ENCODE assay signal across 10 cellular contexts in the genomic region with DNA sequence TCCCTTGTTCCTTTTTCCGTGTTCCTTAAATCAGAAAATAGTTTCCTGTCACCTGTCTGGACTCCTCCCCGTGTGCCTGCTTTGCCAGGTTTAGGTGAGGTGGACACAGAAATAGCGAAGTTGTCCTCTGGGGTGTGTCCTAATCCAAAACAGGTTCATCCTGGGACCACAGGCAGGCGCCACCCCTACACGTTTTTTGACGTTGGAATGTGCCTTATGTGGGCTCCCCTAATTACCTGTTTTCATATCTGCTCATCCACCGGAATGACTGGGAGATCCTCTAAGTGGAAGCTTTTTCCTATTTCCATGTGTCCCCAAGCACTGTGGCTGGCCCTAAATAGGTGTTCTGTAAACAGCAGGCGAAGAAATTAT. TPM values are rescaled to one million over a fixed set of nuclear protein-coding genes. Genes with fewer than 3 reads are reported as not detected.
DNase-seq lines count a peak whose midpoint lies in the region; ATAC-seq and TF ChIP-seq lines count a peak whose summit lies in the region.
"Had no signal": no experiment of that assay in that cellular context is flagged by ENCODE, and none has a peak within 500 bp of the region (broad histone marks: within the 10 kb centered on the region; RNA-seq: fewer than 3 reads in every experiment).

No MANE protein-coding gene starts in this region.

- CTCF ChIA-PET in CD4-positive, alpha-beta memory T cell (lab: Charles Lee; ENCODE audit: partially characterized antibody) = interaction anchor here (1.2 kb wide), 1 partner anchor 49 kb away, joined by 4 read pairs; a partner anchor contains a TSS

- intact Hi-C loops in CD4-positive, alpha-beta memory T cell (cut with micrococcal nuclease) = loop anchor here (1.0 to 2.0 kb wide), 2 partner anchors 49 to 208 kb away; a partner anchor contains a TSS

- peaks cover 29% of the 10 kb centered on the region for H3K27me3 ChIP-seq in CD4-positive, alpha-beta memory T cell (ENCODE audit: insufficient read depth, low read length)

- peaks cover 6 to 13% (median 9%) of the 10 kb centered on the region in 4 donors for H3K4me1 Mint-ChIP-seq in CD4-positive, alpha-beta memory T cell
- peaks cover 20% of the 10 kb centered on the region for H3K4me1 Mint-ChIP-seq in brain
- H3K4me1 Mint-ChIP-seq in nephron progenitor cell = peaks cover 15% of the 10 kb centered on the region

- H3K27ac Mint-ChIP-seq in CD4-positive, alpha-beta memory T cell = peak overlapping the region in 1 of 7 donors; percentile 32
- H3K27ac Mint-ChIP-seq in brain (peak overlapping the region in 1 of 5 experiments; percentile 19), nephron progenitor cell (no peak overlapping the region)
- H3K27ac Mint-ChIP-seq: activated naive CD4-positive, alpha-beta T cell treated with anti-CD3 and anti-CD28 coated beads, Interleukin-2, amount 50 U/mL, for 72 hours had no signal

- H3K36me3 Mint-ChIP-seq in CD4-positive, alpha-beta memory T cell = no peaks in the 10 kb centered on the region
- H3K36me3 Mint-ChIP-seq in brain = no peaks in the 10 kb centered on the region
- H3K36me3 Mint-ChIP-seq in nephron progenitor cell (ENCODE audit: low read depth) = no peaks in the 10 kb centered on the region

- H3K9me3 ChIP-seq in CD4-positive, alpha-beta memory T cell (ENCODE audit: control insufficient read depth in 1 of 2, low read length in 2 of 2) = no peaks in the 10 kb centered on the region

- no peak overlapping the region for H3K27ac ChIP-seq in CD4-positive, alpha-beta memory T cell (ENCODE audit: low read depth, low read length)

- no peak for TF ChIP-seq CTCF in brain (conservative IDR thresholded peaks at IDR 0.05)
- TF ChIP-seq CTCF in nephron progenitor cell (IDR thresholded peaks at IDR 0.05) = no peak

- ATAC-seq in HG02884 (IDR thresholded peaks at IDR 0.05; ENCODE audit: unreplicated experiment) = peak; percentile 4

- H3K9me3 Mint-ChIP-seq in CD4-positive, alpha-beta memory T cell = peaks cover 0 to 7% (median 1%) of the 10 kb centered on the region in 8 donors
- peaks cover 19 to 45% (median 28%) of the 10 kb centered on the region in 5 experiments for H3K9me3 Mint-ChIP-seq in brain
- H3K9me3 Mint-ChIP-seq in nephron progenitor cell = peaks cover 47% of the 10 kb centered on the region

- DNase-seq in CD4-positive, alpha-beta memory T cell = no peak
- DNase-seq in nephron progenitor cell (no peak), NCI-H146 treated with DMSO at 0.1 percent for 48 hours (lab: John Stamatoyannopoulos, UW; ENCODE audit: unreplicated experiment) (no peak), DMS79 treated with DMSO at 0.1 percent for 48 hours (lab: John Stamatoyannopoulos, UW) (no peak), SW 1271 (lab: John Stamatoyannopoulos, UW) (no peak)
- DNase-seq in stimulated activated naive CD4-positive, alpha-beta T cell (lab: John Stamatoyannopoulos, UW) = no peak
- DNase-seq: NCI-H1436 treated with DMSO at 0.1 percent for 48 hours had no signal

- peaks cover 62 to 65% of the 10 kb centered on the region in 2 donors for H3K27me3 Mint-ChIP-seq in CD4-positive, alpha-beta memory T cell
- peaks cover 47% of the 10 kb centered on the region for H3K27me3 Mint-ChIP-seq in brain
- H3K27me3 Mint-ChIP-seq in nephron progenitor cell (ENCODE audit: low read depth, poor library complexity) = peaks cover 83% of the 10 kb centered on the region

- no peaks in the 10 kb centered on the region for H3K36me3 ChIP-seq in CD4-positive, alpha-beta memory T cell (ENCODE audit: insufficient read depth, low read length)

- H3K4me1 ChIP-seq in CD4-positive, alpha-beta memory T cell (ENCODE audit: insufficient read depth, low read length) = peaks cover 18% of the 10 kb centered on the region

- H3K4me3 Mint-ChIP-seq in CD4-positive, alpha-beta memory T cell = peak overlapping the region; percentile 30 to 70 (median 45)
- H3K4me3 Mint-ChIP-seq in brain (peak overlapping the region; percentile 74 to 83 (median 78)), nephron progenitor cell (peak overlapping the region; percentile 41)

- POLR2A ChIA-PET in CD4-positive, alpha-beta memory T cell (lab: Charles Lee; ENCODE audit: partially characterized antibody) = no interaction called here

- peak overlapping the region in 1 of 2 donors; percentile 41 for H3K4me3 ChIP-seq in CD4-positive, alpha-beta memory T cell (ENCODE audit: low read length in 2 of 2)

RNA-seq across cellular contexts. Expression of a gene that starts 49.0 kb away (rescaled TPM):
- total RNA-seq in CD4-positive, alpha-beta memory T cell = 10 to 100 TPM in 1 of 2 experiments, 1 to 10 TPM in 1; 9.9 to 11.0 TPM
- polyA plus RNA-seq in CD4-positive, alpha-beta memory T cell = 1 to 10 TPM; 1.7 TPM
- polyA plus RNA-seq in brain (ENCODE audit: insufficient read depth, low read depth, low replicate concordance) = 19.4 TPM

RNA-seq across cellular contexts. Expression of a gene that starts 55.7 kb away (rescaled TPM):
- total RNA-seq in CD4-positive, alpha-beta memory T cell = 100 to 1,000 TPM; 167 TPM
- polyA plus RNA-seq in CD4-positive, alpha-beta memory T cell = 10 to 100 TPM; 19.8 to 53.4 TPM
- polyA plus RNA-seq in brain (ENCODE audit: insufficient read depth, low read depth, low replicate concordance) = 21.6 TPM
